ENCODE assay signal across 24 cellular contexts in genomic region chr6:160004018-160004417, GRCh38. TPM values are rescaled to one million over a fixed set of nuclear protein-coding genes. Genes with fewer than 3 reads are reported as not detected.
DNase-seq lines count a peak whose midpoint lies in the region; ATAC-seq and FAIRE-seq lines count a peak whose summit lies in the region.
"Had no signal": no experiment of that assay in that cellular context is flagged by ENCODE, and none has a peak within 500 bp of the region (broad histone marks: within the 10 kb centered on the region; RNA-seq: fewer than 3 reads in every experiment).

No MANE protein-coding gene starts in this region.

- WGBS in small intestine, 3 donors = 89 to 96% (median 94%) methylated on average over 8 of the region's 8 CpGs

- CTCF ChIA-PET in activated CD4-positive, alpha-beta memory T cell treated with anti-CD3 and anti-CD28 coated beads for 36 hours (lab: Charles Lee) = no interaction called here
- CTCF ChIA-PET in activated CD4-positive, alpha-beta memory T cell treated with anti-CD3 and anti-CD28 coated beads, Interleukin-2, amount 10 ng/mL, durations not matched to agents 7 days and 5 days (lab: Charles Lee) = no interaction called here

- no peaks in the 10 kb centered on the region for H3K27me3 ChIP-seq in small intestine (ENCODE audit: control insufficient read depth in 2 of 2, insufficient read depth in 2 of 2, low read length in 2 of 2)
- H3K27me3 ChIP-seq: MG63 had no signal

- H3K9me3 Mint-ChIP-seq in activated CD4-positive, alpha-beta memory T cell treated with anti-CD3 and anti-CD28 coated beads for 36 hours = no peaks in the 10 kb centered on the region
- peaks cover 15% of the 10 kb centered on the region for H3K9me3 Mint-ChIP-seq in activated CD4-positive, alpha-beta memory T cell treated with anti-CD3 and anti-CD28 coated beads, Interleukin-2, amount 10 ng/mL, durations not matched to agents 7 days and 5 days
- peaks cover 3% of the 10 kb centered on the region for H3K9me3 Mint-ChIP-seq in activated naive CD8-positive, alpha-beta T cell treated with anti-CD3 and anti-CD28 coated beads for 36 hours
- H3K9me3 Mint-ChIP-seq in stimulated activated effector memory CD8-positive, alpha-beta T cell treated with anti-CD3 and anti-CD28 coated beads, Interleukin-12 subunit alpha, Interleukin-12 subunit beta, amount 100 ng/mL, for 72 hours = peaks cover 3% of the 10 kb centered on the region
- H3K9me3 Mint-ChIP-seq: GM23338 had no signal

- no peaks in the 10 kb centered on the region for H3K36me3 ChIP-seq in small intestine (ENCODE audit: control insufficient read depth in 2 of 2, insufficient read depth in 2 of 2, low read length in 2 of 2)

- DNase-seq in activated CD4-positive, alpha-beta memory T cell treated with anti-CD3 and anti-CD28 coated beads for 36 hours = no peak
- DNase-seq in activated CD4-positive, alpha-beta memory T cell treated with anti-CD3 and anti-CD28 coated beads, Interleukin-2, amount 10 ng/mL, durations not matched to agents 7 days and 5 days = no peak
- DNase-seq in activated naive CD8-positive, alpha-beta T cell treated with anti-CD3 and anti-CD28 coated beads for 36 hours = no peak
- DNase-seq in left colon = no peak
- DNase-seq in stimulated activated effector memory CD8-positive, alpha-beta T cell treated with anti-CD3 and anti-CD28 coated beads, Interleukin-12 subunit alpha, Interleukin-12 subunit beta, amount 100 ng/mL, for 72 hours (ENCODE audit: low spot score in 2 of 2) = no peak
- no peak for DNase-seq in activated T-cell treated with anti-CD3 and anti-CD28 coated beads for 4 hours
- DNase-seq in effector CD8-positive, alpha-beta T cell (lab: John Stamatoyannopoulos, UW) = no peak
- no peak for DNase-seq in small intestine
- DNase-seq: 8988T; DMS79 treated with DMSO at 0.1 percent for 48 hours; GF-D8; MG63; NCI-H1092 treated with DMSO at 0.1 percent for 48 hours; NCI-H1694; NCI-H2107; NCI-H226; NCI-H526; NK-92 treated with Interleukin-12 subunit alpha and Interleukin-12 subunit beta, amount 100 ng/mL, for 24 hours; OCI-M1; RPMI8226 had no signal

- peak overlapping the region; percentile 7 for H3K27ac Mint-ChIP-seq in activated CD4-positive, alpha-beta memory T cell treated with anti-CD3 and anti-CD28 coated beads for 36 hours
- no peak overlapping the region for H3K27ac Mint-ChIP-seq in activated CD4-positive, alpha-beta memory T cell treated with anti-CD3 and anti-CD28 coated beads, Interleukin-2, amount 10 ng/mL, durations not matched to agents 7 days and 5 days
- H3K27ac Mint-ChIP-seq in activated naive CD8-positive, alpha-beta T cell treated with anti-CD3 and anti-CD28 coated beads for 36 hours = peak overlapping the region; percentile 1
- H3K27ac Mint-ChIP-seq in stimulated activated effector memory CD8-positive, alpha-beta T cell treated with anti-CD3 and anti-CD28 coated beads, Interleukin-12 subunit alpha, Interleukin-12 subunit beta, amount 100 ng/mL, for 72 hours = peak overlapping the region; percentile 77
- H3K27ac Mint-ChIP-seq: GM23338 had no signal

- H3K4me1 Mint-ChIP-seq in activated CD4-positive, alpha-beta memory T cell treated with anti-CD3 and anti-CD28 coated beads for 36 hours (ENCODE audit: low read depth) = peaks cover 44% of the 10 kb centered on the region
- H3K4me1 Mint-ChIP-seq in activated CD4-positive, alpha-beta memory T cell treated with anti-CD3 and anti-CD28 coated beads, Interleukin-2, amount 10 ng/mL, durations not matched to agents 7 days and 5 days = peaks cover 26% of the 10 kb centered on the region
- H3K4me1 Mint-ChIP-seq in activated naive CD8-positive, alpha-beta T cell treated with anti-CD3 and anti-CD28 coated beads for 36 hours = peaks cover 33% of the 10 kb centered on the region
- H3K4me1 Mint-ChIP-seq in stimulated activated effector memory CD8-positive, alpha-beta T cell treated with anti-CD3 and anti-CD28 coated beads, Interleukin-12 subunit alpha, Interleukin-12 subunit beta, amount 100 ng/mL, for 72 hours = peaks cover 71% of the 10 kb centered on the region

- no peak for FAIRE-seq in small intestine (lab: Jason Lieb, UNC)
- FAIRE-seq: D721Med, HepG2 had no signal

- peaks cover 17% of the 10 kb centered on the region for H3K36me3 Mint-ChIP-seq in activated CD4-positive, alpha-beta memory T cell treated with anti-CD3 and anti-CD28 coated beads for 36 hours
- H3K36me3 Mint-ChIP-seq in activated CD4-positive, alpha-beta memory T cell treated with anti-CD3 and anti-CD28 coated beads, Interleukin-2, amount 10 ng/mL, durations not matched to agents 7 days and 5 days (ENCODE audit: low read depth) = peaks cover 42% of the 10 kb centered on the region
- peaks cover 50% of the 10 kb centered on the region for H3K36me3 Mint-ChIP-seq in activated naive CD8-positive, alpha-beta T cell treated with anti-CD3 and anti-CD28 coated beads for 36 hours
- H3K36me3 Mint-ChIP-seq in stimulated activated effector memory CD8-positive, alpha-beta T cell treated with anti-CD3 and anti-CD28 coated beads, Interleukin-12 subunit alpha, Interleukin-12 subunit beta, amount 100 ng/mL, for 72 hours = peaks cover 73% of the 10 kb centered on the region

- H3K4me3 ChIP-seq in small intestine (ENCODE audit: low read depth in 1 of 2, low read length in 2 of 2) = no peak overlapping the region
- H3K4me3 ChIP-seq: GM23338, MG63 had no signal

- no peaks in the 10 kb centered on the region for H3K27me3 Mint-ChIP-seq in activated CD4-positive, alpha-beta memory T cell treated with anti-CD3 and anti-CD28 coated beads for 36 hours
- H3K27me3 Mint-ChIP-seq in activated CD4-positive, alpha-beta memory T cell treated with anti-CD3 and anti-CD28 coated beads, Interleukin-2, amount 10 ng/mL, durations not matched to agents 7 days and 5 days = no peaks in the 10 kb centered on the region
- H3K27me3 Mint-ChIP-seq in activated naive CD8-positive, alpha-beta T cell treated with anti-CD3 and anti-CD28 coated beads for 36 hours = no peaks in the 10 kb centered on the region

- no peak overlapping the region for H3K27ac ChIP-seq in small intestine (ENCODE audit: low read depth in 1 of 2, low read length in 1 of 2)
- H3K27ac ChIP-seq: KMS-11 had no signal

- no peak overlapping the region for H3K4me3 Mint-ChIP-seq in activated CD4-positive, alpha-beta memory T cell treated with anti-CD3 and anti-CD28 coated beads for 36 hours
- no peak overlapping the region for H3K4me3 Mint-ChIP-seq in activated CD4-positive, alpha-beta memory T cell treated with anti-CD3 and anti-CD28 coated beads, Interleukin-2, amount 10 ng/mL, durations not matched to agents 7 days and 5 days
- no peak overlapping the region for H3K4me3 Mint-ChIP-seq in activated naive CD8-positive, alpha-beta T cell treated with anti-CD3 and anti-CD28 coated beads for 36 hours
- H3K4me3 Mint-ChIP-seq in stimulated activated effector memory CD8-positive, alpha-beta T cell treated with anti-CD3 and anti-CD28 coated beads, Interleukin-12 subunit alpha, Interleukin-12 subunit beta, amount 100 ng/mL, for 72 hours = peak overlapping the region; percentile 14

- POLR2A ChIA-PET in activated CD4-positive, alpha-beta memory T cell treated with anti-CD3 and anti-CD28 coated beads for 36 hours (lab: Charles Lee) = no interaction called here
- POLR2A ChIA-PET in activated CD4-positive, alpha-beta memory T cell treated with anti-CD3 and anti-CD28 coated beads, Interleukin-2, amount 10 ng/mL, durations not matched to agents 7 days and 5 days (lab: Charles Lee) = no interaction called here

- H3K9me3 ChIP-seq in small intestine (ENCODE audit: control insufficient read depth, low read depth) = no peaks in the 10 kb centered on the region
- H3K9me3 ChIP-seq: MG63 had no signal

- H3K4me1 ChIP-seq in small intestine (ENCODE audit: control insufficient read depth in 2 of 2, insufficient read depth in 1 of 2, low read depth in 1 of 2, low read length in 1 of 2) = peaks cover 0 to 5% of the 10 kb centered on the region in 2 donors

- intact Hi-C loops in activated CD4-positive, alpha-beta memory T cell treated with anti-CD3 and anti-CD28 coated beads for 36 hours (cut with micrococcal nuclease) = no loop called here
- intact Hi-C loops in left colon (cut with DNase I, micrococcal nuclease) = no loop called here

- peak; percentile 59 for ATAC-seq in left colon
- ATAC-seq in stimulated activated effector memory CD8-positive, alpha-beta T cell treated with anti-CD3 and anti-CD28 coated beads, Interleukin-12 subunit alpha, Interleukin-12 subunit beta, amount 100 ng/mL, for 72 hours = peak; percentile 65

RNA-seq across cellular contexts. Expression of gene IGF2R, which starts 35.1 kb away (rescaled TPM):
- total RNA-seq in activated CD4-positive, alpha-beta memory T cell treated with anti-CD3 and anti-CD28 coated beads for 36 hours = 10 to 100 TPM; 73.5 to 75.5 TPM
- total RNA-seq in activated CD4-positive, alpha-beta memory T cell treated with anti-CD3 and anti-CD28 coated beads, Interleukin-2, amount 10 ng/mL, durations not matched to agents 7 days and 5 days = 10 to 100 TPM; 66.9 to 70.9 TPM
- 10 to 100 TPM; 74.9 to 77.7 TPM for total RNA-seq in activated naive CD8-positive, alpha-beta T cell treated with anti-CD3 and anti-CD28 coated beads for 36 hours
- 100 to 1,000 TPM in 1 of 2 donors, 10 to 100 TPM in 1; 97.3 to 100 TPM for total RNA-seq in left colon
- polyA plus RNA-seq in small intestine = 10 to 100 TPM in 1 of 3 donors, 1 to 10 TPM in 2; 4.9 to 23.6 (median 5.9) TPM
